In genomic region chr12:107248187-107248586, GRCh38 we compare ENCODE assay signal across 1 cellular context.
TF ChIP-seq lines count a peak whose summit lies in the region.

No MANE protein-coding gene starts in this region.

TF ChIP-seq in HepG2, 621 proteins besides CTCF, POLR2A, EP300 and RAD21 (continued from another document):
- no peak for TF ChIP-seq USF2 (IDR thresholded peaks at IDR 0.05; ENCODE audit: low read depth, low read length)
- no peak for TF ChIP-seq USF2 (CRISPR knock-in tag; IDR thresholded peaks at IDR 0.05; ENCODE audit: borderline replicate concordance)
- TF ChIP-seq REPIN1 (CRISPR knock-in tag; IDR thresholded peaks at IDR 0.05; ENCODE audit: borderline replicate concordance, low read depth) = no peak
- TF ChIP-seq CCDC6 (CRISPR knock-in tag; IDR thresholded peaks at IDR 0.05) = no peak
- TF ChIP-seq SIN3B (IDR thresholded peaks at IDR 0.05; ENCODE audit: low read length) = no peak
- no peak for TF ChIP-seq ETV6 (CRISPR knock-in tag; conservative IDR thresholded peaks at IDR 0.05)
- TF ChIP-seq CBFB (CRISPR knock-in tag; IDR thresholded peaks at IDR 0.05) = no peak
- TF ChIP-seq BRF2 (CRISPR knock-in tag; IDR thresholded peaks at IDR 0.05) = no peak
- peak; percentile 37; the same call in 1 of the 2 replicates for TF ChIP-seq HOMEZ (CRISPR knock-in tag; IDR thresholded peaks at IDR 0.05; ENCODE audit: low read depth)
- TF ChIP-seq ZNF431 (CRISPR knock-in tag; IDR thresholded peaks at IDR 0.05; ENCODE audit: borderline replicate concordance, low read depth) = no peak
- TF ChIP-seq ZFP37 (CRISPR knock-in tag; IDR thresholded peaks at IDR 0.05; ENCODE audit: borderline replicate concordance) = no peak
- TF ChIP-seq ZNF318 (CRISPR knock-in tag; IDR thresholded peaks at IDR 0.05) = no peak
- TF ChIP-seq MED1 (CRISPR knock-in tag; IDR thresholded peaks at IDR 0.05) = 0 out of 2 replicates have a peak, but pooled peaks have one; percentile 33
- TF ChIP-seq FOSL2 (CRISPR knock-in tag; IDR thresholded peaks at IDR 0.05) = no peak
- no peak for TF ChIP-seq ZNF280B (CRISPR knock-in tag; IDR thresholded peaks at IDR 0.05; ENCODE audit: borderline replicate concordance)
- TF ChIP-seq HHEX (CRISPR knock-in tag; IDR thresholded peaks at IDR 0.05) = 0 out of 2 replicates have a peak, but pooled peaks have one; percentile 10
- no peak for TF ChIP-seq HNF1A (IDR thresholded peaks at IDR 0.05; ENCODE audit: low read depth)
- no peak for TF ChIP-seq HNF1A (CRISPR knock-in tag; IDR thresholded peaks at IDR 0.05; ENCODE audit: borderline replicate concordance)
- TF ChIP-seq ZNF572 (CRISPR knock-in tag; IDR thresholded peaks at IDR 0.05) = no peak
- TF ChIP-seq HDAC1 (CRISPR knock-in tag; IDR thresholded peaks at IDR 0.05) = no peak
- no peak for TF ChIP-seq BCL3 (CRISPR knock-in tag; IDR thresholded peaks at IDR 0.05)
